In the genomic region with DNA sequence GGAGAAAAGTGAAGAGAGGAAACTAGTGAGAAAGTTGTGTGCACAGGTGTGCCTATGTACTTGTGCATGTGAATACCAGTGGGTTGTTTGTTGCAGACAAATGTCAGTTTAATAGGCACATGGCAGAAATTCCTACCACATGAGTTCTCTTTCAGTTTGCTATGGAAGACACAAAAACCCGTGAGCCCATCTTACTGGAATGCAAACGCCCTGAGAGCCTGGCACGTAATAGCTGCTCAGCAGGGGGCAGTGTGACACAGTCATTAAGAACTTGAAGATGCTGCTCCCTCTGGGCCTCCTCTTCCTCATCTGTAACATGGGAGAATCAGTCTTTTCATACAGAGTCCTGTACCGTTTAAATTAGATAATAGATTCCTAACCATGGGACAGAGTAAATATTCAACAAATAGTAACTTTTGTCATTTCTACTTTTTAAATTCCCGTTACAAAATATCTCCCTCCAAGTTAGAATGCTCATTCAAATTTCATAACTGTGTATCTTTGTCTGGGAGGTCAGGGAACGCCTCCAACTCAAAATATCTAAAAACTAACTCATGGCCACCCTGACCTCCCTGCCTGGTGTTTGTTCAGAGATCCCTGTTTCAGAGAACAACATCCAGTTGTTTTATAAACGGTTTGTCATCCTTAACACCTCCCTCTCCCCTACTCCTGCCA, we compare ENCODE assay signal across 8 cellular contexts.
A peak's percentile ranks its signal among the peaks of the same experiment; 100 is the strongest.
DNase-seq lines count a peak whose midpoint lies in the region; ATAC-seq, FAIRE-seq and TF ChIP-seq lines count a peak whose summit lies in the region.

No MANE protein-coding gene starts in this region.

- H3K4me1 ChIP-seq in breast epithelium, result no peaks in the 10 kb centered on the region
- H3K4me1 ChIP-seq in kidney (ENCODE audit: control insufficient read depth in 1 of 2, insufficient read depth in 1 of 2, low read depth in 1 of 2, low read length in 2 of 2), result no peaks in the 10 kb centered on the region
- H3K4me1 ChIP-seq in tibial nerve, result peaks cover 0 to 16% (median 2%) of the 10 kb centered on the region in 4 donors

- TF ChIP-seq CTCF in breast epithelium (IDR thresholded peaks at IDR 0.05) (peak; percentile 11 to 47 (median 44)), kidney (IDR thresholded peaks at IDR 0.05; ENCODE audit: borderline replicate concordance, extremely low read depth, insufficient read depth) (peak; percentile 63), tibial nerve (IDR thresholded peaks at IDR 0.05) (peak; percentile 26 to 76 (median 48))

- no peaks in the 10 kb centered on the region for H3K9me3 Mint-ChIP-seq in activated naive CD4-positive, alpha-beta T cell treated with anti-CD3 and anti-CD28 coated beads, Interleukin-2, amount 10 ng/mL, durations not matched to agents 7 days and 5 days

- H3K27me3 ChIP-seq in breast epithelium, result no peaks in the 10 kb centered on the region
- H3K27me3 ChIP-seq in tibial nerve, result no peaks in the 10 kb centered on the region

- H3K27ac Mint-ChIP-seq in activated naive CD4-positive, alpha-beta T cell treated with anti-CD3 and anti-CD28 coated beads, Interleukin-2, amount 10 ng/mL, durations not matched to agents 7 days and 5 days, result no peak overlapping the region

- peak; percentile 23 for DNase-seq in activated naive CD4-positive, alpha-beta T cell treated with anti-CD3 and anti-CD28 coated beads, Interleukin-2, amount 10 ng/mL, durations not matched to agents 7 days and 5 days
- DNase-seq in activated naive CD4-positive, alpha-beta T cell (lab: John Stamatoyannopoulos, UW), result no peak
- peak; percentile 58 for DNase-seq in NCI-H69 (lab: John Stamatoyannopoulos, UW)
- DNase-seq in breast epithelium (ENCODE audit: low spot score in 2 of 2), result peak in 1 of 2 donors; percentile 55
- peak; percentile 72 for DNase-seq in kidney
- DNase-seq in tibial nerve (ENCODE audit: low spot score in 2 of 2), result peak; percentile 78 to 94

- H3K36me3 Mint-ChIP-seq in activated naive CD4-positive, alpha-beta T cell treated with anti-CD3 and anti-CD28 coated beads, Interleukin-2, amount 10 ng/mL, durations not matched to agents 7 days and 5 days, result no peaks in the 10 kb centered on the region

- TF ChIP-seq POLR2A in breast epithelium (IDR thresholded peaks at IDR 0.05) (no peak), tibial nerve (IDR thresholded peaks at IDR 0.05) (no peak)

- H3K9ac ChIP-seq in kidney (ENCODE audit: low read length in 2 of 2), result no peak overlapping the region

- peak in 1 of 2 donors; percentile 52 for TF ChIP-seq EP300 in tibial nerve (IDR thresholded peaks at IDR 0.05)

- peaks cover 3% of the 10 kb centered on the region for H3K27me3 Mint-ChIP-seq in activated naive CD4-positive, alpha-beta T cell treated with anti-CD3 and anti-CD28 coated beads, Interleukin-2, amount 10 ng/mL, durations not matched to agents 7 days and 5 days

- ATAC-seq in GM18517 (IDR thresholded peaks at IDR 0.05; ENCODE audit: unreplicated experiment), result no peak
- ATAC-seq in activated CD4-positive, CD25-positive, alpha-beta regulatory T cell treated with anti-CD3 and anti-CD28 coated beads, Interleukin-2, amount 50 U/mL, for 24 hours, result no peak

- 15 to 28% methylated on average over 7 of the region's 7 CpGs for WGBS in tibial nerve, 2 donors

- H3K36me3 ChIP-seq in breast epithelium, result no peaks in the 10 kb centered on the region
- no peaks in the 10 kb centered on the region for H3K36me3 ChIP-seq in kidney (ENCODE audit: control insufficient read depth in 1 of 2, insufficient read depth in 2 of 2, low read length in 2 of 2)
- no peaks in the 10 kb centered on the region for H3K36me3 ChIP-seq in tibial nerve

- intact Hi-C loops in breast epithelium (cut with DNase I; ENCODE audit: low total_unique reads) (no loop called here), kidney (cut with DNase I) (loop anchor here (10.0 kb wide), 2 partner anchors 809 to 1059 kb away; no protein-coding TSS in a partner anchor)

- FAIRE-seq in kidney (lab: Jason Lieb, UNC), result no peak

- H3K4me3 Mint-ChIP-seq in activated naive CD4-positive, alpha-beta T cell treated with anti-CD3 and anti-CD28 coated beads, Interleukin-2, amount 10 ng/mL, durations not matched to agents 7 days and 5 days, result no peak overlapping the region

- CTCF ChIA-PET in activated naive CD4-positive, alpha-beta T cell treated with anti-CD3 and anti-CD28 coated beads, Interleukin-2, amount 10 ng/mL, durations not matched to agents 7 days and 5 days (lab: Charles Lee), result interaction anchor here (1.4 kb wide), 1 partner anchor 12 kb away, joined by 3 read pairs; no protein-coding TSS in a partner anchor

- H3K4me3 ChIP-seq in breast epithelium (no peak overlapping the region), kidney (ENCODE audit: low read length in 2 of 2) (no peak overlapping the region), tibial nerve (no peak overlapping the region)

- no peaks in the 10 kb centered on the region for H3K9me3 ChIP-seq in breast epithelium
- H3K9me3 ChIP-seq in kidney (ENCODE audit: control insufficient read depth in 1 of 2, low read length in 2 of 2), result peaks cover 0 to 2% of the 10 kb centered on the region in 2 donors
- peaks cover 0 to 5% (median 0%) of the 10 kb centered on the region in 4 donors for H3K9me3 ChIP-seq in tibial nerve

- peak overlapping the region in 1 of 2 donors; percentile 61 for H3K27ac ChIP-seq in breast epithelium
- H3K27ac ChIP-seq in kidney (ENCODE audit: low read depth in 2 of 2, low read length in 2 of 2), result no peak overlapping the region
- peak overlapping the region in 2 of 4 donors; percentile 17 to 53 for H3K27ac ChIP-seq in tibial nerve

- H3K4me1 Mint-ChIP-seq in activated naive CD4-positive, alpha-beta T cell treated with anti-CD3 and anti-CD28 coated beads, Interleukin-2, amount 10 ng/mL, durations not matched to agents 7 days and 5 days, result no peaks in the 10 kb centered on the region

Comparison
In these comparisons a context has a peak if more than half of its experiments do, and no peak if none do; other contexts are left out.
1. DNase-seq: peak in activated naive CD4-positive, alpha-beta T cell treated with anti-CD3 and anti-CD28 coated beads, Interleukin-2, amount 10 ng/mL, durations not matched to agents 7 days and 5 days (single experiment), NCI-H69 (single experiment), kidney (single experiment) and tibial nerve (2 of 2); none in activated naive CD4-positive, alpha-beta T cell (0 of 4).
2. Peak in every context shown above with its lines, with median percentiles within 50 percentile points of each other: CTCF ChIP-seq.